In genomic region chr6:46764280-46764679, GRCh38 we compare ENCODE assay signal across 6 cellular contexts. TPM values are rescaled to one million over a fixed set of nuclear protein-coding genes. Genes with fewer than 3 reads are reported as not detected.
"Had no signal": no experiment of that assay in that cellular context is flagged by ENCODE, and none has a peak within 500 bp of the region (broad histone marks: within the 10 kb centered on the region; RNA-seq: fewer than 3 reads in every experiment).

No MANE protein-coding gene starts in this region.

RNA-seq across cellular contexts. Expression of gene ANKRD66, which starts 17.5 kb away (rescaled TPM):
- total RNA-seq: HepG2, HT-29, HT1080, IMR-90, K562 had no signal
- polyA plus RNA-seq: HepG2, IgD-negative memory B cell, IMR-90, K562 had no signal

RNA-seq across cellular contexts. Expression of gene MEP1A, which starts 28.9 kb away (rescaled TPM):
- total RNA-seq: HT1080, IMR-90, K562 had no signal
- polyA plus RNA-seq: IgD-negative memory B cell, IMR-90, K562 had no signal

RNA-seq across cellular contexts. Expression of gene PLA2G7, which starts 29.1 kb away (rescaled TPM):
- total RNA-seq: HepG2, HT-29, HT1080, IMR-90, K562 had no signal
- polyA plus RNA-seq: HepG2, IgD-negative memory B cell, IMR-90, K562 had no signal
